21 cellular contexts compared by ENCODE assay signal in genomic region chr3:110779581-110779980, GRCh38.
"Had no signal": no experiment of that assay in that cellular context is flagged by ENCODE, and none has a peak within 500 bp of the region (broad histone marks: within the 10 kb centered on the region; RNA-seq: fewer than 3 reads in every experiment).

No MANE protein-coding gene starts in this region.

- DNase-seq: activated CD4-positive, alpha-beta memory T cell treated with anti-CD3 and anti-CD28 coated beads, Interleukin-2, amount 10 ng/mL, durations not matched to agents 7 days and 5 days; activated CD4-positive, alpha-beta T cell treated with anti-CD3 and anti-CD28 coated beads for 1 hour; activated CD4-positive, alpha-beta T cell treated with anti-CD3 and anti-CD28 coated beads for 4 hours; activated CD4-positive, alpha-beta T cell treated with anti-CD3 and anti-CD28 coated beads, Interleukin-2, amount 10 ng/mL, durations not matched to agents 7 days and 5 days; activated CD4-positive, alpha-beta T cell treated with anti-CD3 and anti-CD28 coated beads, Interleukin-2, amount 50 U/mL, for 4 hours; activated CD8-positive, alpha-beta memory T cell treated with anti-CD3 and anti-CD28 coated beads, Interleukin-2, amount 50 U/mL, for 48 hours; activated naive CD4-positive, alpha-beta T cell; activated naive CD4-positive, alpha-beta T cell treated with anti-CD3 and anti-CD28 coated beads, Interleukin-2, amount 10 ng/mL, durations not matched to agents 7 days and 5 days; activated naive CD8-positive, alpha-beta T cell treated with anti-CD3 and anti-CD28 coated beads, Interleukin-2, amount 10 ng/mL, durations not matched to agents 7 days and 5 days; activated T-cell treated with anti-CD3 and anti-CD28 coated beads for 4 hours; activated T-cell treated with anti-CD3 and anti-CD28 coated beads, Interleukin-2, amount 50 U/mL, for 24 hours; activated T-cell treated with anti-CD3 and anti-CD28 coated beads, Interleukin-2, amount 50 U/mL, for 72 hours; amniotic stem cell; anterior cingulate cortex; brain microvascular endothelial cell; dorsolateral prefrontal cortex; effector memory CD4-positive, alpha-beta T cell; erythroblast; foreskin melanocyte; heart right ventricle; T-helper 2 cell had no signal
